1 cellular context compared by ENCODE assay signal in genomic region chr20:31968299-31969126, GRCh38.
TF ChIP-seq lines count a peak whose summit lies in the region.

No MANE protein-coding gene starts in this region.

TF ChIP-seq in K562, 482 proteins besides CTCF, POLR2A, EP300 and RAD21 (continued from another document and continues in another):
- TF ChIP-seq, protein P1, sequence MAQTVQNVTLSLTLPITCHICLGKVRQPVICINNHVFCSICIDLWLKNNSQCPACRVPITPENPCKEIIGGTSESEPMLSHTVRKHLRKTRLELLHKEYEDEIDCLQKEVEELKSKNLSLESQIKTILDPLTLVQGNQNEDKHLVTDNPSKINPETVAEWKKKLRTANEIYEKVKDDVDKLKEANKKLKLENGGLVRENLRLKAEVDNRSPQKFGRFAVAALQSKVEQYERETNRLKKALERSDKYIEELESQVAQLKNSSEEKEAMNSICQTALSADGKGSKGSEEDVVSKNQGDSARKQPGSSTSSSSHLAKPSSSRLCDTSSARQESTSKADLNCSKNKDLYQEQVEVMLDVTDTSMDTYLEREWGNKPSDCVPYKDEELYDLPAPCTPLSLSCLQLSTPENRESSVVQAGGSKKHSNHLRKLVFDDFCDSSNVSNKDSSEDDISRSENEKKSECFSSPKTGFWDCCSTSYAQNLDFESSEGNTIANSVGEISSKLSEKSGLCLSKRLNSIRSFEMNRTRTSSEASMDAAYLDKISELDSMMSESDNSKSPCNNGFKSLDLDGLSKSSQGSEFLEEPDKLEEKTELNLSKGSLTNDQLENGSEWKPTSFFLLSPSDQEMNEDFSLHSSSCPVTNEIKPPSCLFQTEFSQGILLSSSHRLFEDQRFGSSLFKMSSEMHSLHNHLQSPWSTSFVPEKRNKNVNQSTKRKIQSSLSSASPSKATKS (CRISPR knock-in tag; IDR thresholded peaks at IDR 0.05), result no peak
- TF ChIP-seq MECOM (CRISPR knock-in tag; IDR thresholded peaks at IDR 0.05), result peak; percentile 87
- 0 out of 2 replicates have a peak, but pooled peaks have one; percentile 23 for TF ChIP-seq PHB (CRISPR knock-in tag; IDR thresholded peaks at IDR 0.05)
- TF ChIP-seq, protein P2, sequence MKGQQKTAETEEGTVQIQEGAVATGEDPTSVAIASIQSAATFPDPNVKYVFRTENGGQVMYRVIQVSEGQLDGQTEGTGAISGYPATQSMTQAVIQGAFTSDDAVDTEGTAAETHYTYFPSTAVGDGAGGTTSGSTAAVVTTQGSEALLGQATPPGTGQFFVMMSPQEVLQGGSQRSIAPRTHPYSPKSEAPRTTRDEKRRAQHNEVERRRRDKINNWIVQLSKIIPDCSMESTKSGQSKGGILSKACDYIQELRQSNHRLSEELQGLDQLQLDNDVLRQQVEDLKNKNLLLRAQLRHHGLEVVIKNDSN (CRISPR knock-in tag; IDR thresholded peaks at IDR 0.05), result peak; percentile 75
- TF ChIP-seq, protein P3, sequence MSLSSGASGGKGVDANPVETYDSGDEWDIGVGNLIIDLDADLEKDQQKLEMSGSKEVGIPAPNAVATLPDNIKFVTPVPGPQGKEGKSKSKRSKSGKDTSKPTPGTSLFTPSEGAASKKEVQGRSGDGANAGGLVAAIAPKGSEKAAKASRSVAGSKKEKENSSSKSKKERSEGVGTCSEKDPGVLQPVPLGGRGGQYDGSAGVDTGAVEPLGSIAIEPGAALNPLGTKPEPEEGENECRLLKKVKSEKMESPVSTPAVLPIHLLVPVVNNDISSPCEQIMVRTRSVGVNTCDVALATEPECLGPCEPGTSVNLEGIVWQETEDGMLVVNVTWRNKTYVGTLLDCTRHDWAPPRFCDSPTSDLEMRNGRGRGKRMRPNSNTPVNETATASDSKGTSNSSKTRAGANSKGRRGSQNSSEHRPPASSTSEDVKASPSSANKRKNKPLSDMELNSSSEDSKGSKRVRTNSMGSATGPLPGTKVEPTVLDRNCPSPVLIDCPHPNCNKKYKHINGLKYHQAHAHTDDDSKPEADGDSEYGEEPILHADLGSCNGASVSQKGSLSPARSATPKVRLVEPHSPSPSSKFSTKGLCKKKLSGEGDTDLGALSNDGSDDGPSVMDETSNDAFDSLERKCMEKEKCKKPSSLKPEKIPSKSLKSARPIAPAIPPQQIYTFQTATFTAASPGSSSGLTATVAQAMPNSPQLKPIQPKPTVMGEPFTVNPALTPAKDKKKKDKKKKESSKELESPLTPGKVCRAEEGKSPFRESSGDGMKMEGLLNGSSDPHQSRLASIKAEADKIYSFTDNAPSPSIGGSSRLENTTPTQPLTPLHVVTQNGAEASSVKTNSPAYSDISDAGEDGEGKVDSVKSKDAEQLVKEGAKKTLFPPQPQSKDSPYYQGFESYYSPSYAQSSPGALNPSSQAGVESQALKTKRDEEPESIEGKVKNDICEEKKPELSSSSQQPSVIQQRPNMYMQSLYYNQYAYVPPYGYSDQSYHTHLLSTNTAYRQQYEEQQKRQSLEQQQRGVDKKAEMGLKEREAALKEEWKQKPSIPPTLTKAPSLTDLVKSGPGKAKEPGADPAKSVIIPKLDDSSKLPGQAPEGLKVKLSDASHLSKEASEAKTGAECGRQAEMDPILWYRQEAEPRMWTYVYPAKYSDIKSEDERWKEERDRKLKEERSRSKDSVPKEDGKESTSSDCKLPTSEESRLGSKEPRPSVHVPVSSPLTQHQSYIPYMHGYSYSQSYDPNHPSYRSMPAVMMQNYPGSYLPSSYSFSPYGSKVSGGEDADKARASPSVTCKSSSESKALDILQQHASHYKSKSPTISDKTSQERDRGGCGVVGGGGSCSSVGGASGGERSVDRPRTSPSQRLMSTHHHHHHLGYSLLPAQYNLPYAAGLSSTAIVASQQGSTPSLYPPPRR (CRISPR knock-in tag; IDR thresholded peaks at IDR 0.05; ENCODE audit: borderline replicate concordance), result peak; percentile 100
- TF ChIP-seq CBFB (CRISPR knock-in tag; IDR thresholded peaks at IDR 0.05), result peak; percentile 98
- no peak for TF ChIP-seq PHF8 (IDR thresholded peaks at IDR 0.05; ENCODE audit: borderline replicate concordance, low read length)
- peak; percentile 90 for TF ChIP-seq BCL6 (CRISPR knock-in tag; IDR thresholded peaks at IDR 0.05)
- TF ChIP-seq ZNF146 (CRISPR knock-in tag; IDR thresholded peaks at IDR 0.05; ENCODE audit: unreplicated experiment), result peak; percentile 98
- TF ChIP-seq, protein P4, sequence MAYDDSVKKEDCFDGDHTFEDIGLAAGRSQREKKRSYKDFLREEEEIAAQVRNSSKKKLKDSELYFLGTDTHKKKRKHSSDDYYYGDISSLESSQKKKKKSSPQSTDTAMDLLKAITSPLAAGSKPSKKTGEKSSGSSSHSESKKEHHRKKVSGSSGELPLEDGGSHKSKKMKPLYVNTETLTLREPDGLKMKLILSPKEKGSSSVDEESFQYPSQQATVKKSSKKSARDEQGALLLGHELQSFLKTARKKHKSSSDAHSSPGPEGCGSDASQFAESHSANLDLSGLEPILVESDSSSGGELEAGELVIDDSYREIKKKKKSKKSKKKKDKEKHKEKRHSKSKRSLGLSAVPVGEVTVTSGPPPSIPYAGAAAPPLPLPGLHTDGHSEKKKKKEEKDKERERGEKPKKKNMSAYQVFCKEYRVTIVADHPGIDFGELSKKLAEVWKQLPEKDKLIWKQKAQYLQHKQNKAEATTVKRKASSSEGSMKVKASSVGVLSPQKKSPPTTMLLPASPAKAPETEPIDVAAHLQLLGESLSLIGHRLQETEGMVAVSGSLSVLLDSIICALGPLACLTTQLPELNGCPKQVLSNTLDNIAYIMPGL (CRISPR knock-in tag; IDR thresholded peaks at IDR 0.05), result peak; percentile 100
- peak; percentile 85 for TF ChIP-seq BACH1 (tag; IDR thresholded peaks at IDR 0.05)
- TF ChIP-seq, protein P5, sequence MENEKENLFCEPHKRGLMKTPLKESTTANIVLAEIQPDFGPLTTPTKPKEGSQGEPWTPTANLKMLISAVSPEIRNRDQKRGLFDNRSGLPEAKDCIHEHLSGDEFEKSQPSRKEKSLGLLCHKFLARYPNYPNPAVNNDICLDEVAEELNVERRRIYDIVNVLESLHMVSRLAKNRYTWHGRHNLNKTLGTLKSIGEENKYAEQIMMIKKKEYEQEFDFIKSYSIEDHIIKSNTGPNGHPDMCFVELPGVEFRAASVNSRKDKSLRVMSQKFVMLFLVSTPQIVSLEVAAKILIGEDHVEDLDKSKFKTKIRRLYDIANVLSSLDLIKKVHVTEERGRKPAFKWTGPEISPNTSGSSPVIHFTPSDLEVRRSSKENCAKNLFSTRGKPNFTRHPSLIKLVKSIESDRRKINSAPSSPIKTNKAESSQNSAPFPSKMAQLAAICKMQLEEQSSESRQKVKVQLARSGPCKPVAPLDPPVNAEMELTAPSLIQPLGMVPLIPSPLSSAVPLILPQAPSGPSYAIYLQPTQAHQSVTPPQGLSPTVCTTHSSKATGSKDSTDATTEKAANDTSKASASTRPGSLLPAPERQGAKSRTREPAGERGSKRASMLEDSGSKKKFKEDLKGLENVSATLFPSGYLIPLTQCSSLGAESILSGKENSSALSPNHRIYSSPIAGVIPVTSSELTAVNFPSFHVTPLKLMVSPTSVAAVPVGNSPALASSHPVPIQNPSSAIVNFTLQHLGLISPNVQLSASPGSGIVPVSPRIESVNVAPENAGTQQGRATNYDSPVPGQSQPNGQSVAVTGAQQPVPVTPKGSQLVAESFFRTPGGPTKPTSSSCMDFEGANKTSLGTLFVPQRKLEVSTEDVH (IDR thresholded peaks at IDR 0.05; ENCODE audit: low read depth, partially characterized antibody), result peak; percentile 83
- TF ChIP-seq ZNF121 (CRISPR knock-in tag; conservative IDR thresholded peaks at IDR 0.05), result peak; percentile 83
- 0 out of 2 replicates have a peak, but pooled peaks have one; percentile 49 for TF ChIP-seq KLF13 (tag; IDR thresholded peaks at IDR 0.05; ENCODE audit: borderline replicate concordance, low read depth)
- peak; percentile 100 for TF ChIP-seq ZNF224 (CRISPR knock-in tag; IDR thresholded peaks at IDR 0.05)
- TF ChIP-seq REST (CRISPR knock-in tag; IDR thresholded peaks at IDR 0.05; ENCODE audit: low read depth), result peak; percentile 100
- TF ChIP-seq, protein P6, sequence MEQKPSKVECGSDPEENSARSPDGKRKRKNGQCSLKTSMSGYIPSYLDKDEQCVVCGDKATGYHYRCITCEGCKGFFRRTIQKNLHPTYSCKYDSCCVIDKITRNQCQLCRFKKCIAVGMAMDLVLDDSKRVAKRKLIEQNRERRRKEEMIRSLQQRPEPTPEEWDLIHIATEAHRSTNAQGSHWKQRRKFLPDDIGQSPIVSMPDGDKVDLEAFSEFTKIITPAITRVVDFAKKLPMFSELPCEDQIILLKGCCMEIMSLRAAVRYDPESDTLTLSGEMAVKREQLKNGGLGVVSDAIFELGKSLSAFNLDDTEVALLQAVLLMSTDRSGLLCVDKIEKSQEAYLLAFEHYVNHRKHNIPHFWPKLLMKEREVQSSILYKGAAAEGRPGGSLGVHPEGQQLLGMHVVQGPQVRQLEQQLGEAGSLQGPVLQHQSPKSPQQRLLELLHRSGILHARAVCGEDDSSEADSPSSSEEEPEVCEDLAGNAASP (IDR thresholded peaks at IDR 0.05), result no peak
- no peak for TF ChIP-seq ZNF717 (CRISPR knock-in tag; IDR thresholded peaks at IDR 0.05)
- peak; percentile 100 for TF ChIP-seq ZBTB49 (CRISPR knock-in tag; IDR thresholded peaks at IDR 0.05; ENCODE audit: borderline replicate concordance)
- TF ChIP-seq, protein P7, sequence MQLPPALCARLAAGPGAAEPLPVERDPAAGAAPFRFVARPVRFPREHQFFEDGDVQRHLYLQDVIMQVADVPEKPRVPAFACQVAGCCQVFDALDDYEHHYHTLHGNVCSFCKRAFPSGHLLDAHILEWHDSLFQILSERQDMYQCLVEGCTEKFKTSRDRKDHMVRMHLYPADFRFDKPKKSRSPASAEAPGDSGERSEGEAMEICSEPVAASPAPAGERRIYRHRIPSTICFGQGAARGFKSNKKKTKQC (CRISPR knock-in tag; IDR thresholded peaks at IDR 0.05), result peak; percentile 100
- TF ChIP-seq SAP30 (IDR thresholded peaks at IDR 0.05; ENCODE audit: borderline replicate concordance, insufficient read depth, low read depth, low read length, poor library complexity, severe bottlenecking), result peak; percentile 99
- peak; percentile 86; the same call in 1 of the 2 replicates for TF ChIP-seq HDAC8 (tag; IDR thresholded peaks at IDR 0.05)
- TF ChIP-seq ZNF431 (CRISPR knock-in tag; IDR thresholded peaks at IDR 0.05), result peak; percentile 96
- peak; percentile 90 for TF ChIP-seq CREM (IDR thresholded peaks at IDR 0.05; ENCODE audit: low read depth)
- peak; percentile 100 for TF ChIP-seq FOXP1 (CRISPR knock-in tag; IDR thresholded peaks at IDR 0.05)
- no peak for TF ChIP-seq POLR2G (IDR thresholded peaks at IDR 0.05; ENCODE audit: low read depth, low read length)
- TF ChIP-seq ELF2 (CRISPR knock-in tag; IDR thresholded peaks at IDR 0.05), result peak; percentile 34; the same call in 1 of the 2 replicates
- TF ChIP-seq NONO (IDR thresholded peaks at IDR 0.05; ENCODE audit: low read depth in 2 of 2, low read length in 1 of 2), result peak in 1 of 2 experiments; percentile 43; a peak in 1 of 4 replicates
- peak; percentile 40; the same call in 1 of the 2 replicates for TF ChIP-seq HCFC1 (IDR thresholded peaks at IDR 0.05; ENCODE audit: low read depth, low read length)
- no peak for TF ChIP-seq HMG20B (CRISPR knock-in tag; IDR thresholded peaks at IDR 0.05)
- TF ChIP-seq MEF2D (tag; conservative IDR thresholded peaks at IDR 0.05; ENCODE audit: low read depth), result 0 out of 2 replicates have a peak, but pooled peaks have one; percentile 42
- peak; percentile 75 for TF ChIP-seq ZFX (CRISPR knock-in tag; IDR thresholded peaks at IDR 0.05)
- peak; percentile 95 for TF ChIP-seq GABPB1 (CRISPR knock-in tag; IDR thresholded peaks at IDR 0.05)
- TF ChIP-seq, protein P8, sequence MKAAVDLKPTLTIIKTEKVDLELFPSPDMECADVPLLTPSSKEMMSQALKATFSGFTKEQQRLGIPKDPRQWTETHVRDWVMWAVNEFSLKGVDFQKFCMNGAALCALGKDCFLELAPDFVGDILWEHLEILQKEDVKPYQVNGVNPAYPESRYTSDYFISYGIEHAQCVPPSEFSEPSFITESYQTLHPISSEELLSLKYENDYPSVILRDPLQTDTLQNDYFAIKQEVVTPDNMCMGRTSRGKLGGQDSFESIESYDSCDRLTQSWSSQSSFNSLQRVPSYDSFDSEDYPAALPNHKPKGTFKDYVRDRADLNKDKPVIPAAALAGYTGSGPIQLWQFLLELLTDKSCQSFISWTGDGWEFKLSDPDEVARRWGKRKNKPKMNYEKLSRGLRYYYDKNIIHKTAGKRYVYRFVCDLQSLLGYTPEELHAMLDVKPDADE (conservative IDR thresholded peaks at IDR 0.05; ENCODE audit: control insufficient read depth, low read depth, low read length), result peak; percentile 97
- TF ChIP-seq HDAC2 (IDR thresholded peaks at IDR 0.05), result peak; percentile 97
- TF ChIP-seq ZNF561 (CRISPR knock-in tag; conservative IDR thresholded peaks at IDR 0.05), result no peak
- peak; percentile 97 for TF ChIP-seq ZNF175 (CRISPR knock-in tag; IDR thresholded peaks at IDR 0.05; ENCODE audit: low read depth)
- peak; percentile 99 for TF ChIP-seq IRF2 (CRISPR knock-in tag; IDR thresholded peaks at IDR 0.05)
